Comparison of ENCODE assay signal across 12 cellular contexts in the genomic region with DNA sequence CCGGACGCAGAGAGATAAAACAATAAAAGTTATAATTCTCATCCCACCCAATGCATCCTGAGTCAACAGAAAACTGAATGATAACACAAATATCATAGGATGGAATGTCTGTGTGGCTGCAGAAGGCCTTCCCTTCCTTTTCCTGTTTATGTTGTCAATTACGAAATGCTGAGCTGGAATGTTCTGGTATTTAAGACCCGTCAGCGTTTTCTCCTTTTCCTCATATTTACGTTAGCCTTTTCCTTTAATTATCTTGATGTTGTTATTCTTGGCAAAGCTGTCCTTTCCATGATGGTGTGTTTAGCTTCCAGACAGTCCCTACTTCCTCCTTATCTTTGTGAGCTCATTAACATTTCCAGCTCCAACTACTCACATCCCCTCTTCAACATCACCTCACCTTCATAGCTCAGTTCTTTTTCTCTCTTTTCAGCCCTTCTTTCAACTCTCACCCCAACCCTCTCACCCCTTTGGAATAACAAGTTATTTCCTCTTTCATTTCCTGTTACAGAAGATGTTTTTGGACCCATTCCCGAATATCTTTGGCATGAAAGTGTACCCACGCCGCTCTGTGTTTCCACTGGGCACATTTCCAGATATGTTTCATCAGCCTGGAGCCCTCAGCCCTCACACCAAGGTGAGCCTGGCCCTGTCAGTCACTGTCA.
DNase-seq lines count a peak whose midpoint lies in the region; ATAC-seq and TF ChIP-seq lines count a peak whose summit lies in the region.
"Had no signal": no experiment of that assay in that cellular context is flagged by ENCODE, and none has a peak within 500 bp of the region (broad histone marks: within the 10 kb centered on the region; RNA-seq: fewer than 3 reads in every experiment).

No MANE protein-coding gene starts in this region.

- H3K27me3 ChIP-seq in tibial nerve, result no peaks in the 10 kb centered on the region

- H3K9me3 Mint-ChIP-seq in activated CD4-positive, alpha-beta T cell treated with anti-CD3 and anti-CD28 coated beads, Interleukin-2, amount 10 ng/mL, durations not matched to agents 7 days and 5 days, result no peaks in the 10 kb centered on the region
- no peaks in the 10 kb centered on the region for H3K9me3 Mint-ChIP-seq in activated CD4-positive, alpha-beta T cell treated with anti-CD3 and anti-CD28 coated beads for 36 hours (ENCODE audit: low read depth)

- H3K4me1 Mint-ChIP-seq in activated CD4-positive, alpha-beta T cell treated with anti-CD3 and anti-CD28 coated beads, Interleukin-2, amount 10 ng/mL, durations not matched to agents 7 days and 5 days, result no peaks in the 10 kb centered on the region
- H3K4me1 Mint-ChIP-seq in activated CD4-positive, alpha-beta T cell treated with anti-CD3 and anti-CD28 coated beads for 36 hours, result no peaks in the 10 kb centered on the region
- H3K4me1 Mint-ChIP-seq: central memory CD8-positive, alpha-beta T cell had no signal

- no peaks in the 10 kb centered on the region for H3K36me3 ChIP-seq in tibial nerve

- no peak for TF ChIP-seq CTCF in VCaP (conservative IDR thresholded peaks at IDR 0.05)
- TF ChIP-seq CTCF in tibial nerve (IDR thresholded peaks at IDR 0.05), result no peak

- TF ChIP-seq POLR2A in tibial nerve (IDR thresholded peaks at IDR 0.05), result no peak

- H3K4me3 Mint-ChIP-seq in activated CD4-positive, alpha-beta T cell treated with anti-CD3 and anti-CD28 coated beads, Interleukin-2, amount 10 ng/mL, durations not matched to agents 7 days and 5 days, result no peak overlapping the region
- no peak overlapping the region for H3K4me3 Mint-ChIP-seq in activated CD4-positive, alpha-beta T cell treated with anti-CD3 and anti-CD28 coated beads for 36 hours
- H3K4me3 Mint-ChIP-seq: central memory CD8-positive, alpha-beta T cell had no signal

- H3K4me3 ChIP-seq in tibial nerve, result no peak overlapping the region

- intact Hi-C loops in activated CD4-positive, alpha-beta T cell treated with anti-CD3 and anti-CD28 coated beads for 36 hours (cut with DNase I, micrococcal nuclease), result no loop called here
- intact Hi-C loops in left colon (cut with DNase I, micrococcal nuclease), result no loop called here

- H3K36me3 Mint-ChIP-seq in activated CD4-positive, alpha-beta T cell treated with anti-CD3 and anti-CD28 coated beads, Interleukin-2, amount 10 ng/mL, durations not matched to agents 7 days and 5 days (ENCODE audit: low read depth), result no peaks in the 10 kb centered on the region
- no peaks in the 10 kb centered on the region for H3K36me3 Mint-ChIP-seq in activated CD4-positive, alpha-beta T cell treated with anti-CD3 and anti-CD28 coated beads for 36 hours (ENCODE audit: low read depth)

- H3K27me3 Mint-ChIP-seq in activated CD4-positive, alpha-beta T cell treated with anti-CD3 and anti-CD28 coated beads, Interleukin-2, amount 10 ng/mL, durations not matched to agents 7 days and 5 days, result no peaks in the 10 kb centered on the region
- H3K27me3 Mint-ChIP-seq in activated CD4-positive, alpha-beta T cell treated with anti-CD3 and anti-CD28 coated beads for 36 hours, result peaks cover 3% of the 10 kb centered on the region

- peaks cover 0 to 5% (median 0%) of the 10 kb centered on the region in 4 donors for H3K4me1 ChIP-seq in tibial nerve

- peak; percentile 10 to 51 for TF ChIP-seq EP300 in tibial nerve (IDR thresholded peaks at IDR 0.05)

- peak overlapping the region; percentile 71 for H3K27ac ChIP-seq in VCaP
- H3K27ac ChIP-seq in tibial nerve, result peak overlapping the region in 2 of 4 donors; percentile 38 to 58

- POLR2A ChIA-PET in activated CD4-positive, alpha-beta T cell treated with anti-CD3 and anti-CD28 coated beads, Interleukin-2, amount 10 ng/mL, durations not matched to agents 7 days and 5 days (lab: Charles Lee), result no interaction called here
- POLR2A ChIA-PET in activated CD4-positive, alpha-beta T cell treated with anti-CD3 and anti-CD28 coated beads for 36 hours (lab: Charles Lee), result no interaction called here

- ATAC-seq in activated CD4-positive, alpha-beta T cell treated with anti-CD3 and anti-CD28 coated beads for 36 hours, result no peak
- ATAC-seq in GM21825 (IDR thresholded peaks at IDR 0.05; ENCODE audit: unreplicated experiment) (no peak), GM18498 (IDR thresholded peaks at IDR 0.05; ENCODE audit: unreplicated experiment) (no peak), left colon (no peak)

- DNase-seq in activated CD4-positive, alpha-beta T cell treated with anti-CD3 and anti-CD28 coated beads, Interleukin-2, amount 10 ng/mL, durations not matched to agents 7 days and 5 days, result no peak
- DNase-seq in activated CD4-positive, alpha-beta T cell treated with anti-CD3 and anti-CD28 coated beads for 36 hours, result no peak
- DNase-seq in iPS-NIHi11 (ENCODE audit: low spot score) (peak; percentile 17), tibial nerve (ENCODE audit: low spot score in 2 of 2) (no peak), left colon (no peak)
- DNase-seq: activated CD4-positive, alpha-beta T cell treated with anti-CD3 and anti-CD28 coated beads for 4 hours; AML-193; NCI-H345 had no signal

- H3K9me3 ChIP-seq in tibial nerve, result no peaks in the 10 kb centered on the region

- CTCF ChIA-PET in activated CD4-positive, alpha-beta T cell treated with anti-CD3 and anti-CD28 coated beads, Interleukin-2, amount 10 ng/mL, durations not matched to agents 7 days and 5 days (lab: Charles Lee), result no interaction called here
- CTCF ChIA-PET in activated CD4-positive, alpha-beta T cell treated with anti-CD3 and anti-CD28 coated beads for 36 hours (lab: Charles Lee), result no interaction called here

- 29 to 32% methylated on average over 9 of the region's 9 CpGs for WGBS in tibial nerve, 2 donors

- peak overlapping the region; percentile 3 for H3K27ac Mint-ChIP-seq in activated CD4-positive, alpha-beta T cell treated with anti-CD3 and anti-CD28 coated beads, Interleukin-2, amount 10 ng/mL, durations not matched to agents 7 days and 5 days
- H3K27ac Mint-ChIP-seq in activated CD4-positive, alpha-beta T cell treated with anti-CD3 and anti-CD28 coated beads for 36 hours, result no peak overlapping the region
